26 cellular contexts compared by ENCODE assay signal in genomic region chr13:59782696-59783095, GRCh38.
"Had no signal": no experiment of that assay in that cellular context is flagged by ENCODE, and none has a peak within 500 bp of the region (broad histone marks: within the 10 kb centered on the region; RNA-seq: fewer than 3 reads in every experiment).

No MANE protein-coding gene starts in this region.

- H3K9me3 Mint-ChIP-seq: activated CD4-positive, alpha-beta memory T cell treated with anti-CD3 and anti-CD28 coated beads for 36 hours; activated CD4-positive, alpha-beta T cell treated with anti-CD3 and anti-CD28 coated beads, Interleukin-2, amount 10 ng/mL, durations not matched to agents 24 days and 14 days; activated naive CD4-positive, alpha-beta T cell treated with anti-CD3 and anti-CD28 coated beads, Interleukin-2, amount 10 ng/mL, durations not matched to agents 7 days and 5 days; activated naive CD4-positive, alpha-beta T cell treated with anti-CD3 and anti-CD28 coated beads, Interleukin-2, amount 50 U/mL, for 72 hours; activated T-cell treated with anti-CD3 and anti-CD28 coated beads, Interleukin-2, amount 50 U/mL, for 72 hours had no signal

- H3K4me3 ChIP-seq: colonic mucosa, esophagus squamous epithelium, gastroesophageal sphincter had no signal

- H3K4me3 Mint-ChIP-seq: activated CD4-positive, alpha-beta memory T cell treated with anti-CD3 and anti-CD28 coated beads for 36 hours; activated CD4-positive, alpha-beta T cell treated with anti-CD3 and anti-CD28 coated beads for 36 hours; activated CD4-positive, alpha-beta T cell treated with anti-CD3 and anti-CD28 coated beads, Interleukin-2, amount 10 ng/mL, durations not matched to agents 24 days and 14 days; activated CD8-positive, alpha-beta memory T cell treated with anti-CD3 and anti-CD28 coated beads, Interleukin-2, amount 10 ng/mL, durations not matched to agents 7 days and 5 days; activated CD8-positive, alpha-beta T cell treated with anti-CD3 and anti-CD28 coated beads, Interleukin-2, amount 10 ng/mL, durations not matched to agents 7 days and 5 days; activated naive CD4-positive, alpha-beta T cell treated with anti-CD3 and anti-CD28 coated beads, Interleukin-2, amount 10 ng/mL, durations not matched to agents 7 days and 5 days; activated naive CD8-positive, alpha-beta T cell treated with anti-CD3 and anti-CD28 coated beads, Interleukin-2, amount 10 ng/mL, durations not matched to agents 7 days and 5 days; activated T-cell treated with anti-CD3 and anti-CD28 coated beads, Interleukin-2, amount 50 U/mL, for 72 hours had no signal

- H3K9me3 ChIP-seq: colonic mucosa, esophagus squamous epithelium, gastroesophageal sphincter had no signal

- H3K4me1 Mint-ChIP-seq: activated CD4-positive, alpha-beta T cell treated with anti-CD3 and anti-CD28 coated beads for 36 hours; activated CD4-positive, alpha-beta T cell treated with anti-CD3 and anti-CD28 coated beads, Interleukin-2, amount 10 ng/mL, durations not matched to agents 24 days and 14 days; activated CD8-positive, alpha-beta memory T cell treated with anti-CD3 and anti-CD28 coated beads, Interleukin-2, amount 10 ng/mL, durations not matched to agents 7 days and 5 days; activated naive CD4-positive, alpha-beta T cell treated with anti-CD3 and anti-CD28 coated beads, Interleukin-2, amount 10 ng/mL, durations not matched to agents 7 days and 5 days; activated naive CD8-positive, alpha-beta T cell treated with anti-CD3 and anti-CD28 coated beads, Interleukin-2, amount 10 ng/mL, durations not matched to agents 7 days and 5 days had no signal

- H3K4me1 ChIP-seq: colonic mucosa, esophagus squamous epithelium, gastroesophageal sphincter had no signal

- H3K27ac ChIP-seq: brain microvascular endothelial cell, colonic mucosa, epithelial cell of prostate, esophagus squamous epithelium, gastroesophageal sphincter had no signal

- ATAC-seq: activated CD4-positive, alpha-beta T cell treated with anti-CD3 and anti-CD28 coated beads for 36 hours; activated CD8-positive, alpha-beta memory T cell treated with anti-CD3 and anti-CD28 coated beads, Interleukin-2, amount 10 ng/mL, durations not matched to agents 7 days and 5 days; activated CD8-positive, alpha-beta T cell treated with anti-CD3 and anti-CD28 coated beads, Interleukin-2, amount 10 ng/mL, durations not matched to agents 7 days and 5 days; activated naive CD4-positive, alpha-beta T cell treated with anti-CD3 and anti-CD28 coated beads, Interleukin-2, amount 50 U/mL, for 72 hours; activated T-cell treated with anti-CD3 and anti-CD28 coated beads, Interleukin-2, amount 50 U/mL, for 72 hours; gastroesophageal sphincter had no signal

- H3K27ac Mint-ChIP-seq: activated CD4-positive, alpha-beta memory T cell treated with anti-CD3 and anti-CD28 coated beads for 36 hours; activated CD4-positive, alpha-beta T cell treated with anti-CD3 and anti-CD28 coated beads for 36 hours; activated CD4-positive, alpha-beta T cell treated with anti-CD3 and anti-CD28 coated beads, Interleukin-2, amount 10 ng/mL, durations not matched to agents 24 days and 14 days; activated CD8-positive, alpha-beta memory T cell treated with anti-CD3 and anti-CD28 coated beads, Interleukin-2, amount 10 ng/mL, durations not matched to agents 7 days and 5 days; activated CD8-positive, alpha-beta T cell treated with anti-CD3 and anti-CD28 coated beads, Interleukin-2, amount 10 ng/mL, durations not matched to agents 7 days and 5 days; activated naive CD4-positive, alpha-beta T cell treated with anti-CD3 and anti-CD28 coated beads, Interleukin-2, amount 10 ng/mL, durations not matched to agents 7 days and 5 days; activated naive CD4-positive, alpha-beta T cell treated with anti-CD3 and anti-CD28 coated beads, Interleukin-2, amount 50 U/mL, for 72 hours; activated naive CD8-positive, alpha-beta T cell treated with anti-CD3 and anti-CD28 coated beads, Interleukin-2, amount 10 ng/mL, durations not matched to agents 7 days and 5 days; activated T-cell treated with anti-CD3 and anti-CD28 coated beads, Interleukin-2, amount 50 U/mL, for 72 hours had no signal

- DNase-seq: activated CD4-positive, alpha-beta memory T cell treated with anti-CD3 and anti-CD28 coated beads for 36 hours; activated CD4-positive, alpha-beta T cell treated with anti-CD3 and anti-CD28 coated beads for 36 hours; activated CD4-positive, alpha-beta T cell treated with anti-CD3 and anti-CD28 coated beads, Interleukin-2, amount 10 ng/mL, durations not matched to agents 24 days and 14 days; activated CD4-positive, CD25-positive, alpha-beta regulatory T cell; activated CD4-positive, CD25-positive, alpha-beta regulatory T cell treated with anti-CD3 and anti-CD28 coated beads, Interleukin-2, amount 50 U/mL, for 72 hours; activated CD8-positive, alpha-beta memory T cell treated with anti-CD3 and anti-CD28 coated beads, Interleukin-2, amount 10 ng/mL, durations not matched to agents 7 days and 5 days; activated CD8-positive, alpha-beta memory T cell treated with anti-CD3 and anti-CD28 coated beads, Interleukin-2, amount 50 U/mL, for 4 hours; activated CD8-positive, alpha-beta T cell treated with anti-CD3 and anti-CD28 coated beads, Interleukin-2, amount 10 ng/mL, durations not matched to agents 7 days and 5 days; activated gamma-delta T cell; activated naive CD4-positive, alpha-beta T cell; activated naive CD4-positive, alpha-beta T cell treated with anti-CD3 and anti-CD28 coated beads, Interleukin-2, amount 10 ng/mL, durations not matched to agents 7 days and 5 days; activated naive CD8-positive, alpha-beta T cell treated with anti-CD3 and anti-CD28 coated beads, Interleukin-2, amount 10 ng/mL, durations not matched to agents 7 days and 5 days; activated T-cell treated with anti-CD3 and anti-CD28 coated beads, Interleukin-2, amount 50 U/mL, for 1 hour; activated T-cell treated with anti-CD3 and anti-CD28 coated beads, Interleukin-2, amount 50 U/mL, for 72 hours; amniotic stem cell; anterior cingulate cortex; brain microvascular endothelial cell; caudate nucleus; colonic mucosa; effector CD8-positive, alpha-beta T cell; esophagus squamous epithelium; foreskin melanocyte; T-helper 2 cell had no signal

- H3K36me3 Mint-ChIP-seq: activated CD4-positive, alpha-beta memory T cell treated with anti-CD3 and anti-CD28 coated beads for 36 hours; activated naive CD4-positive, alpha-beta T cell treated with anti-CD3 and anti-CD28 coated beads, Interleukin-2, amount 10 ng/mL, durations not matched to agents 7 days and 5 days; activated naive CD4-positive, alpha-beta T cell treated with anti-CD3 and anti-CD28 coated beads, Interleukin-2, amount 50 U/mL, for 72 hours had no signal

- H3K27me3 ChIP-seq: brain microvascular endothelial cell, colonic mucosa, esophagus squamous epithelium, gastroesophageal sphincter had no signal

- H3K27me3 Mint-ChIP-seq: activated CD4-positive, alpha-beta memory T cell treated with anti-CD3 and anti-CD28 coated beads for 36 hours; activated CD4-positive, alpha-beta T cell treated with anti-CD3 and anti-CD28 coated beads for 36 hours; activated CD4-positive, alpha-beta T cell treated with anti-CD3 and anti-CD28 coated beads, Interleukin-2, amount 10 ng/mL, durations not matched to agents 24 days and 14 days; activated CD8-positive, alpha-beta memory T cell treated with anti-CD3 and anti-CD28 coated beads, Interleukin-2, amount 10 ng/mL, durations not matched to agents 7 days and 5 days; activated naive CD4-positive, alpha-beta T cell treated with anti-CD3 and anti-CD28 coated beads, Interleukin-2, amount 10 ng/mL, durations not matched to agents 7 days and 5 days had no signal

- H3K36me3 ChIP-seq: brain microvascular endothelial cell, colonic mucosa, esophagus squamous epithelium, gastroesophageal sphincter had no signal
